20 cellular contexts compared by ENCODE assay signal in genomic region chr4:38904090-38904666, GRCh38. TPM values are rescaled to one million over a fixed set of nuclear protein-coding genes. Genes with fewer than 3 reads are reported as not detected.
DNase-seq lines count a peak whose midpoint lies in the region; ATAC-seq and TF ChIP-seq lines count a peak whose summit lies in the region.
"Had no signal": no experiment of that assay in that cellular context is flagged by ENCODE, and none has a peak within 500 bp of the region (broad histone marks: within the 10 kb centered on the region; RNA-seq: fewer than 3 reads in every experiment).

No MANE protein-coding gene starts in this region.

- intact Hi-C loops in left ventricle myocardium inferior (cut with micrococcal nuclease) (loop anchor here (5.0 kb wide), 1 partner anchor 233 kb away; no protein-coding TSS in a partner anchor), right cardiac atrium (cut with DNase I) (loop anchor here in 2 of 4 donors (5.0 kb wide), 1 partner anchor 228 kb away; no protein-coding TSS in a partner anchor)

- H3K4me3 Mint-ChIP-seq in brain: no peak overlapping the region

- DNase-seq in left ventricle myocardium inferior: no peak
- no peak for DNase-seq in right cardiac atrium
- DNase-seq in Kasumi-1 (lab: John Stamatoyannopoulos, UW): no peak
- DNase-seq in SW 1271 (lab: John Stamatoyannopoulos, UW): no peak
- no peak for DNase-seq in NK-92 (lab: John Stamatoyannopoulos, UW; ENCODE audit: unreplicated experiment)
- DNase-seq: activated CD8-positive, alpha-beta memory T cell treated with anti-CD3 and anti-CD28 coated beads for 24 hours; dermis blood vessel endothelial cell; DMS 273 treated with DMSO at 0.1 percent for 48 hours; GM23248; left ventricle myocardium superior; NCI-H1092; NCI-H2171; NCI-H69; PC-9; spleen had no signal

- H3K4me1 Mint-ChIP-seq in brain: peaks cover 25% of the 10 kb centered on the region

- no peak overlapping the region for H3K4me3 ChIP-seq in left ventricle myocardium inferior
- H3K4me3 ChIP-seq in right cardiac atrium (ENCODE audit: low read length): no peak overlapping the region
- H3K4me3 ChIP-seq in muscle layer of colon (ENCODE audit: low read depth in 1 of 2, low read length in 2 of 2): no peak overlapping the region
- H3K4me3 ChIP-seq: GM23248, PC-9, spleen had no signal

- peaks cover 3% of the 10 kb centered on the region for H3K27me3 Mint-ChIP-seq in brain

- no peaks in the 10 kb centered on the region for H3K9me3 Mint-ChIP-seq in brain

- peaks cover 37% of the 10 kb centered on the region for H3K36me3 ChIP-seq in left ventricle myocardium inferior
- H3K36me3 ChIP-seq in muscle layer of colon (ENCODE audit: insufficient read depth, low read length): peaks cover 38% of the 10 kb centered on the region

- no peaks in the 10 kb centered on the region for H3K9me3 ChIP-seq in left ventricle myocardium inferior (replicated peaks)
- H3K9me3 ChIP-seq in right cardiac atrium (ENCODE audit: control insufficient read depth, low read length): no peaks in the 10 kb centered on the region
- H3K9me3 ChIP-seq in muscle layer of colon (ENCODE audit: low read length): no peaks in the 10 kb centered on the region
- H3K9me3 ChIP-seq: spleen had no signal

- no peak for ATAC-seq in right cardiac atrium
- no peak for ATAC-seq in HG03432 (IDR thresholded peaks at IDR 0.05; ENCODE audit: unreplicated experiment)
- ATAC-seq: activated CD4-positive, CD25-positive, alpha-beta regulatory T cell treated with anti-CD3 and anti-CD28 coated beads, Interleukin-2, amount 50 U/mL, for 24 hours; left ventricle myocardium superior had no signal

- peaks cover 23% of the 10 kb centered on the region for H3K4me1 ChIP-seq in left ventricle myocardium inferior
- no peaks in the 10 kb centered on the region for H3K4me1 ChIP-seq in right cardiac atrium (ENCODE audit: control insufficient read depth, insufficient read depth, low read length)
- peaks cover 15% of the 10 kb centered on the region for H3K4me1 ChIP-seq in muscle layer of colon (ENCODE audit: insufficient read depth, low read length)

- H3K36me3 Mint-ChIP-seq in brain: peaks cover 16% of the 10 kb centered on the region

- WGBS in right cardiac atrium: 71% methylated on average over 10 of the region's 10 CpGs

- no peak overlapping the region for H3K9ac ChIP-seq in muscle layer of colon (ENCODE audit: low read length)
- H3K9ac ChIP-seq: GM23248, KMS-11 had no signal

- H3K27me3 ChIP-seq in left ventricle myocardium inferior (ENCODE audit: low read depth) (no peaks in the 10 kb centered on the region), right cardiac atrium (ENCODE audit: control insufficient read depth, insufficient read depth) (no peaks in the 10 kb centered on the region), muscle layer of colon (ENCODE audit: control insufficient read depth in 1 of 2, insufficient read depth in 2 of 2, low read length in 2 of 2) (no peaks in the 10 kb centered on the region)
- H3K27me3 ChIP-seq: spleen had no signal

- H3K27ac ChIP-seq in left ventricle myocardium inferior (replicated peaks) (peak overlapping the region; percentile 61), right cardiac atrium (ENCODE audit: low read length) (no peak overlapping the region), muscle layer of colon (ENCODE audit: low read depth, low read length) (peak overlapping the region; percentile 4)
- H3K27ac ChIP-seq: GM23248, KMS-11, PC-9 had no signal

- TF ChIP-seq CTCF in left ventricle myocardium inferior (IDR thresholded peaks at IDR 0.05; ENCODE audit: borderline replicate concordance) (no peak), brain (conservative IDR thresholded peaks at IDR 0.05) (no peak)

- peak overlapping the region in 3 of 5 experiments; percentile 14 to 65 (median 57) for H3K27ac Mint-ChIP-seq in brain

RNA-seq across cellular contexts. Expression of gene FAM114A1, which starts 36.6 kb away (rescaled TPM):
- total RNA-seq in left ventricle myocardium inferior (19.5 TPM), right cardiac atrium (10 to 100 TPM; 23.7 to 48.2 (median 38.4) TPM)
- polyA plus RNA-seq in right cardiac atrium (13.9 TPM), brain (ENCODE audit: insufficient read depth, low read depth, low replicate concordance) (9.4 TPM)

RNA-seq across cellular contexts. Expression of gene TLR6, which starts 47.6 kb away (rescaled TPM):
- 0.71 TPM for total RNA-seq in left ventricle myocardium inferior
- total RNA-seq in right cardiac atrium: 1 to 10 TPM; 1.6 to 3.3 (median 2.5) TPM
- 0.20 TPM for polyA plus RNA-seq in right cardiac atrium
- polyA plus RNA-seq in brain (ENCODE audit: insufficient read depth, low read depth, low replicate concordance): 0.10 TPM
